8 cellular contexts compared by ENCODE assay signal in the genomic region with DNA sequence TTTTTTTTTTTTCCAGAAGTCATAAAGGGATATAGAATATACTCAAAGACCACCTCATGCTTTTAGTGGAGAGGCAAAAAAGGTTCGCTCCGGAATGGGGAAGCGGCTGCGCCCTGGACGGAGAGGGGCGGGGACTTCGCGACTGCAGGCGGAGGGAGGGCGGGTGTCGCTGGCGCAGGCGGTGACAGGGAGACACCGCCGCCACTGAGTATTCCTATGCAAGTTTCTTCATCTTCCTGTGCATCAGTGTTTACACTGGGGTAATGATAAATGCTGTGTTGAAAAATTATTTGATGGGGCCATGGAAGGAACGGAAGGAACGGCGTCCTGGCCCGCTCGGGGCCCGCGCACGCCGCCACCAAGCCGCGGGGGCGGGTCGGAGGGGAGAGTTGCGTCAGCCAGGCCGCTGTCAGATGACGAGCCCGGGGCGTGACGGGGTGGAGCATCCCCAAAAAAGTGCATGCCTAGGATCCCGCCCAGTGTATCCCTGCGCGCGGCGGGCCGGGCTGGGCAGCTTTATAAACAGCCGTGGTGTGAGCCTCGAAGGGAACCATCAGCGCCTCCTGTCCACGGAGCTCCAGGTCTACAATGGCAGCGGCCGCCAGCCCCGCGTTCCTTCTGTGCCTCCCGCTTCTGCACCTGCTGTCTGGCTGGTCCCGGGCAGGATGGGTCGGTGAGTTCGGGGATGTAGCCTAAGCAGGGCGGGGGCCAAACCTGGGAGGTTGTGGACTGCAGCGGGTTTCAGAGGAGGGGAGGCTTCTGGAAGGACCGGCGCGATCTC. TPM values are rescaled to one million over a fixed set of nuclear protein-coding genes. Genes with fewer than 3 reads are reported as not detected.
DNase-seq lines count a peak whose midpoint lies in the region; ATAC-seq, FAIRE-seq and TF ChIP-seq lines count a peak whose summit lies in the region.

A gene with protein sequence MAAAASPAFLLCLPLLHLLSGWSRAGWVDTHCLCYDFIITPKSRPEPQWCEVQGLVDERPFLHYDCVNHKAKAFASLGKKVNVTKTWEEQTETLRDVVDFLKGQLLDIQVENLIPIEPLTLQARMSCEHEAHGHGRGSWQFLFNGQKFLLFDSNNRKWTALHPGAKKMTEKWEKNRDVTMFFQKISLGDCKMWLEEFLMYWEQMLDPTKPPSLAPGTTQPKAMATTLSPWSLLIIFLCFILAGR (plus strand): TSS at position 482 of the 781 bp plus-strand sequence. CDS start 107 bp downstream, at position 589.

- WGBS in ectodermal cell, 2 experiments = 0 to 1% methylated on average over 57 of the region's 57 CpGs
- 0 to 1% methylated on average over 50 to 57 of the region's 57 CpGs for WGBS in lung, 2 donors

- H3K4me1 ChIP-seq in ES-I3 (ENCODE audit: insufficient read depth, low read length) = peaks cover 7% of the 10 kb centered on the region; the same call in 1 of the 2 replicates
- H3K4me1 ChIP-seq in ectodermal cell (ENCODE audit: control insufficient read depth, insufficient read depth, low read length) = no peaks in the 10 kb centered on the region
- H3K4me1 ChIP-seq in lung (ENCODE audit: control insufficient read depth in 2 of 2, insufficient read depth in 2 of 2, low read length in 2 of 2) = peaks cover 0 to 20% of the 10 kb centered on the region in 2 donors

- peaks cover 97% of the 10 kb centered on the region for H3K27me3 ChIP-seq in ectodermal cell (ENCODE audit: control insufficient read depth, insufficient read depth, low read length, poor library complexity, severe bottlenecking)
- no peaks in the 10 kb centered on the region for H3K27me3 ChIP-seq in lung (ENCODE audit: control insufficient read depth, insufficient read depth)

- H3K4me3 ChIP-seq in ectodermal cell (ENCODE audit: insufficient read depth, low read depth, low read length) = peak within 1 kb of the TSS; percentile 50
- H3K4me3 ChIP-seq in lung = peak within 1 kb of the TSS; percentile 33

- ATAC-seq in HG03095 (IDR thresholded peaks at IDR 0.05; ENCODE audit: unreplicated experiment) (peak; percentile 57), lung (ENCODE audit: insufficient read depth, low FRiP score) (peak; percentile 93)

- H3K36me3 ChIP-seq in ES-I3 (ENCODE audit: insufficient read depth, low read length) (no peaks in the 10 kb centered on the region), ectodermal cell (ENCODE audit: control insufficient read depth, insufficient read depth, low read length) (no peaks in the 10 kb centered on the region), lung (ENCODE audit: control insufficient read depth in 2 of 2, insufficient read depth in 2 of 2, low read length in 2 of 2) (no peaks in the 10 kb centered on the region)

- FAIRE-seq in urothelium cell line (lab: Jason Lieb, UNC) = no peak

- H3K9ac ChIP-seq in ES-I3 (ENCODE audit: low read depth, low read length) = peak within 1 kb of the TSS; percentile 94

- H3K27ac ChIP-seq in ectodermal cell (ENCODE audit: insufficient read depth, low read depth, low read length, poor library complexity, severe bottlenecking) (peak within 1 kb of the TSS; percentile 58), lung (ENCODE audit: low read depth in 1 of 2, low read length in 1 of 2) (peak within 1 kb of the TSS in 1 of 2 donors; percentile 21)

- TF ChIP-seq CTCF in lung (IDR thresholded peaks at IDR 0.05; ENCODE audit: control extremely low read depth, extremely low read depth) = no peak

- peak; percentile 82 to 93 for DNase-seq in NCI-H524 (lab: John Stamatoyannopoulos, UW)
- peak; percentile 67 to 74 for DNase-seq in activated CD4-positive, alpha-beta T cell treated with anti-CD3 and anti-CD28 coated beads, Interleukin-2, amount 50 U/mL, for 24 hours (ENCODE audit: low read depth in 1 of 2, low spot score in 1 of 2)
- DNase-seq in lung (ENCODE audit: low spot score) = peak; percentile 90
- peak; percentile 70 to 88 (median 72) for DNase-seq in stimulated activated CD4-positive, alpha-beta T cell treated with anti-CD3 and anti-CD28 coated beads, TNF-alpha, amount 100 ng/mL, for 24 hours (ENCODE audit: low read depth in 3 of 3)
- DNase-seq in urothelium cell line (ENCODE audit: low spot score) = no peak

- H3K9me3 ChIP-seq in ES-I3 (ENCODE audit: control insufficient read depth, insufficient read depth, low read length) = no peaks in the 10 kb centered on the region
- no peaks in the 10 kb centered on the region for H3K9me3 ChIP-seq in ectodermal cell (ENCODE audit: control insufficient read depth, low read length)
- no peaks in the 10 kb centered on the region for H3K9me3 ChIP-seq in lung (ENCODE audit: control insufficient read depth in 2 of 2, insufficient read depth in 1 of 2, low read length in 1 of 2)

RNA-seq across cellular contexts. Expression of the gene that starts here (rescaled TPM):
- polyA plus RNA-seq in ectodermal cell (2013, experiment 1 of 4) = 2.1 TPM
- polyA plus RNA-seq in ectodermal cell (2013, experiment 2 of 4) = 1.4 TPM
- polyA plus RNA-seq in ectodermal cell (2013, experiment 3 of 4) = 2.0 TPM
- 2.1 TPM for polyA plus RNA-seq in ectodermal cell (2013, experiment 4 of 4)
- total RNA-seq in lung = 1 to 10 TPM; 1.7 to 6.2 TPM
- 1 to 10 TPM in 1 of 2 donors, under 1 TPM in 1; 0.59 to 1.9 TPM for polyA plus RNA-seq in lung
